Comparison of ENCODE assay signal across 18 cellular contexts in genomic region chrY:16474061-16474460, GRCh38.
A peak's percentile ranks its signal among the peaks of the same experiment; 100 is the strongest.
DNase-seq lines count a peak whose midpoint lies in the region; ATAC-seq, FAIRE-seq and TF ChIP-seq lines count a peak whose summit lies in the region.
"Had no signal": no experiment of that assay in that cellular context is flagged by ENCODE, and none has a peak within 500 bp of the region (broad histone marks: within the 10 kb centered on the region; RNA-seq: fewer than 3 reads in every experiment).

No MANE protein-coding gene starts in this region.

- FAIRE-seq in frontal cortex (lab: Jason Lieb, UNC): no peak
- FAIRE-seq: A549, GM12892, GM18507, HepG2 had no signal

- H3K9me3 ChIP-seq in HAP-1: no peaks in the 10 kb centered on the region
- H3K9me3 ChIP-seq: A549, BLaER1 had no signal

- DNase-seq in HS-5 (ENCODE audit: low read depth) (peak; percentile 11), NCI-H460 (ENCODE audit: extremely low read depth, low read depth) (peak; percentile 73), fibroblast of villous mesenchyme (ENCODE audit: low read depth) (peak; percentile 65), frontal cortex (ENCODE audit: low spot score in 2 of 2) (no peak), HAP-1 (ENCODE audit: low spot score in 2 of 2) (no peak)
- DNase-seq: CD4-positive, alpha-beta memory T cell; DMS153; DMS79; GDM1; H7; KBM-7 had no signal

- ATAC-seq in HG03175 (IDR thresholded peaks at IDR 0.05; ENCODE audit: unreplicated experiment): no peak
- ATAC-seq: A549, GM23338, HepG2 had no signal

- H3K4me3 ChIP-seq in fibroblast of villous mesenchyme (ENCODE audit: low read depth, low read length): no peak overlapping the region
- no peak overlapping the region for H3K4me3 ChIP-seq in HAP-1
- H3K4me3 ChIP-seq: A549, BLaER1, GM23338 had no signal

- TF ChIP-seq CTCF in fibroblast of villous mesenchyme (IDR thresholded peaks at IDR 0.05; ENCODE audit: insufficient read depth, low read depth, low read length): no peak

- in situ Hi-C loops in HAP-1 (cut with MboI; ENCODE audit: low sequenced_read_pairs): no loop called here

- H3K27me3 ChIP-seq in HAP-1 (ENCODE audit: low read depth): no peaks in the 10 kb centered on the region
- H3K27me3 ChIP-seq: BLaER1 had no signal

- H3K36me3 ChIP-seq in HAP-1 (replicated peaks): no peaks in the 10 kb centered on the region
- H3K36me3 ChIP-seq: BLaER1 had no signal

- no peaks in the 10 kb centered on the region for H3K4me1 ChIP-seq in HAP-1
- H3K4me1 ChIP-seq: A549, BLaER1 had no signal

Comparison
In these comparisons a context has a peak if more than half of its experiments do, and no peak if none do; other contexts are left out.
1. DNase-seq: peak in HS-5 (single experiment), NCI-H460 (single experiment) and fibroblast of villous mesenchyme (single experiment); none in frontal cortex (0 of 2) and HAP-1 (0 of 2).